Comparison of ENCODE assay signal across 8 cellular contexts in genomic region chr3:129160891-129161859, GRCh38. TPM values are rescaled to one million over a fixed set of nuclear protein-coding genes. Genes with fewer than 3 reads are reported as not detected.
A peak's percentile ranks its signal among the peaks of the same experiment; 100 is the strongest.
DNase-seq lines count a peak whose midpoint lies in the region; ATAC-seq and TF ChIP-seq lines count a peak whose summit lies in the region.

TSS of gene ISY1 (minus strand) at chr3:129161063. CDS start at chr3:129160975, 88 bp downstream.

- peaks cover 0 to 9% (median 0%) of the 10 kb centered on the region in 8 donors for H3K9me3 Mint-ChIP-seq in CD4-positive, alpha-beta memory T cell

- peak within 1 kb of the TSS; percentile 98 to 100 (median 99) for H3K27ac Mint-ChIP-seq in CD4-positive, alpha-beta memory T cell

- WGBS in right lobe of liver (ENCODE audit: insufficient coverage, low coverage, low lambda C conversion rate, missing lambda C conversion rate): 1% methylated on average over 24 of the region's 67 CpGs

- peak; percentile 52 to 69 (median 61) for TF ChIP-seq CTCF in right lobe of liver (IDR thresholded peaks at IDR 0.05)

- peak; percentile 90 to 93 (median 92) for DNase-seq in CD4-positive, alpha-beta memory T cell
- DNase-seq in NCI-H774 (lab: John Stamatoyannopoulos, UW) (peak; percentile 92), dermis microvascular lymphatic vessel endothelial cell (ENCODE audit: low read depth in 2 of 2) (peak; percentile 96 to 97), right lobe of liver (peak; percentile 89 to 92 (median 90))
- DNase-seq in activated CD4-positive, alpha-beta T cell treated with anti-CD3 and anti-CD28 coated beads, Interleukin-2, amount 50 U/mL, for 4 hours: peak; percentile 73 to 76
- peak; percentile 77 to 85 for DNase-seq in stimulated activated CD4-positive, alpha-beta T cell treated with anti-CD3 and anti-CD28 coated beads, Interleukin-4, amount 100 ng/mL, for 4 hours

- H3K4me3 Mint-ChIP-seq in CD4-positive, alpha-beta memory T cell: peak within 1 kb of the TSS; percentile 96 to 100 (median 97)

- peak within 1 kb of the TSS; percentile 97 for H3K27ac ChIP-seq in CD4-positive, alpha-beta memory T cell (ENCODE audit: low read depth, low read length)
- H3K27ac ChIP-seq in right lobe of liver: peak within 1 kb of the TSS; percentile 88 to 96 (median 92)

- ATAC-seq in GM19397 (IDR thresholded peaks at IDR 0.05; ENCODE audit: unreplicated experiment) (peak; percentile 85), HG03571 (IDR thresholded peaks at IDR 0.05; ENCODE audit: unreplicated experiment) (peak; percentile 81), right lobe of liver (peak; percentile 91 to 93 (median 92))

- CTCF ChIA-PET in CD4-positive, alpha-beta memory T cell (lab: Charles Lee; ENCODE audit: partially characterized antibody): interaction anchor here (0.9 to 2.8 kb wide), 17 partner anchors 8 to 238 kb away, joined by 3 to 18 read pairs (median 5); partner anchors contain the start of gene RAB43

- no peaks in the 10 kb centered on the region for H3K27me3 ChIP-seq in CD4-positive, alpha-beta memory T cell (ENCODE audit: insufficient read depth, low read length)
- H3K27me3 ChIP-seq in right lobe of liver: no peaks in the 10 kb centered on the region

- POLR2A ChIA-PET in CD4-positive, alpha-beta memory T cell (lab: Charles Lee; ENCODE audit: partially characterized antibody): interaction anchor here (0.6 to 3.0 kb wide), 23 partner anchors 10 to 511 kb away, joined by 3 to 22 read pairs (median 5); partner anchors contain the start of genes COPG1, HMCES and RPN1

- H3K4me3 ChIP-seq in CD4-positive, alpha-beta memory T cell (ENCODE audit: low read length in 2 of 2): peak within 1 kb of the TSS; percentile 75 to 94
- peak within 1 kb of the TSS; percentile 67 to 80 (median 79) for H3K4me3 ChIP-seq in right lobe of liver

- no peaks in the 10 kb centered on the region for H3K9me3 ChIP-seq in CD4-positive, alpha-beta memory T cell (ENCODE audit: control insufficient read depth in 1 of 2, low read length in 2 of 2)
- H3K9me3 ChIP-seq in right lobe of liver: no peaks in the 10 kb centered on the region

- peak; percentile 87 for TF ChIP-seq POLR2A in right lobe of liver (IDR thresholded peaks at IDR 0.05)

- H3K36me3 Mint-ChIP-seq in CD4-positive, alpha-beta memory T cell: peaks cover 8 to 45% of the 10 kb centered on the region in 2 donors

- intact Hi-C loops in CD4-positive, alpha-beta memory T cell (cut with micrococcal nuclease): loop anchor here (1.0 kb wide), 7 partner anchors 23 to 544 kb away; partner anchors contain the start of genes COPG1 and HMCES
- intact Hi-C loops in right lobe of liver (cut with DNase I): no loop called here

- peaks cover 24 to 59% (median 37%) of the 10 kb centered on the region in 4 donors for H3K4me1 Mint-ChIP-seq in CD4-positive, alpha-beta memory T cell

- H3K27me3 Mint-ChIP-seq in CD4-positive, alpha-beta memory T cell: no peaks in the 10 kb centered on the region

- peaks cover 11% of the 10 kb centered on the region for H3K36me3 ChIP-seq in CD4-positive, alpha-beta memory T cell (ENCODE audit: insufficient read depth, low read length)
- H3K36me3 ChIP-seq in right lobe of liver: peaks cover 0 to 31% (median 23%) of the 10 kb centered on the region in 4 donors

- peaks cover 23% of the 10 kb centered on the region for H3K4me1 ChIP-seq in CD4-positive, alpha-beta memory T cell (ENCODE audit: insufficient read depth, low read length)
- peaks cover 0 to 18% (median 0%) of the 10 kb centered on the region in 4 donors for H3K4me1 ChIP-seq in right lobe of liver

RNA-seq across cellular contexts. Expression of gene ISY1, which starts in this region (rescaled TPM):
- 10 to 100 TPM; 29.5 to 34.3 TPM for total RNA-seq in CD4-positive, alpha-beta memory T cell
- 100 to 1,000 TPM in 1 of 2 donors, 10 to 100 TPM in 1; 98.7 to 104 TPM for polyA plus RNA-seq in CD4-positive, alpha-beta memory T cell
- total RNA-seq in dermis microvascular lymphatic vessel endothelial cell (40.8 and 60.1 TPM in 2 replicates), right lobe of liver (10 to 100 TPM in 2 of 6 experiments, 1 to 10 TPM in 4; 2.8 to 10.8 (median 8.9) TPM)

Comparison
In these comparisons a context has a peak if more than half of its experiments do, and no peak if none do; other contexts are left out.
1. Peak in every context shown above with its lines: DNase-seq, ATAC-seq, H3K4me3 ChIP-seq and H3K27ac ChIP-seq.